ENCODE assay signal across 8 cellular contexts in the genomic region with DNA sequence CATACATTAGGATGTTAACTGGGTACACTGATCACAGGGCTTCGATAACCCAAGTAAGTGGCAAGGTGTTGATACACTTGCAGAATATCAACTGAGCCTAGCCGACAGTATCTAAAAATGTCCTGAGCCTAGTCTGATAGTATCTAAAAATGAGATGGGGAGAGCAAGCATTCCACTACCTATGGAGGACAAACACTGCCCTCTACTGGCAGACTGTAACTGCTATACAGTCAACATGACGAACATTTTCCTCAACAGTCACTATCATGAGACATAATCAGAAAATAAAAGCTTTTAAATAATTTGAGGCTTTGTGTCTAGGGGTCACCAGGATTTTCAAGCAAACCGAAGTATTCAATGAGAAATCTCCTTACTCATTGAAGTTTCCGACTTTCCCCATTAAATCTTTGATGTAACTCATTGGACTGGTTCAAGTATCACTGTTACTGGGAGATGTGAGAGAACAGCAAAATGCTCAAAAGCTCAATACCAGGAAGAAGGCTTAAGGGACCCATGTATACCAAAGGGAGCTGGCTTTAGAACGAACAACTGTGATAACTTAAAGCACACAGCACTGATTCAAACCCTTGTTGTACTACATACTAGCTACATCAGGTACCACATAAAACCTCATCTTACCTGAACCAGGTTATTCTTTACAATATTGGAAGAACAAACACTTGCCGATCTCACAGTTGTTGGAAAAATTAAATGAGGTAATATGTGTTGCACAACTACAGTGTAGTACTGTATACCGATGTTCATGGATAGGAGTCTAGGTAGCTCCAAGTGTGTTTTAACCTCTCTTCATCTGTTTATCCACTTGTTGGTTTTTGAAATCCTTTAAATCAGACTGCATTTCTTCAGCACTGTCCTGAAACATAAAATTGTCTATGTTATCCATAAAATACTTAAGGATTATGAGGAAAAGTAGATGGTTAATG. TPM values are rescaled to one million over a fixed set of nuclear protein-coding genes. Genes with fewer than 3 reads are reported as not detected.
DNase-seq lines count a peak whose midpoint lies in the region; ATAC-seq and TF ChIP-seq lines count a peak whose summit lies in the region.

No MANE protein-coding gene starts in this region.

- H3K27ac Mint-ChIP-seq in activated naive CD4-positive, alpha-beta T cell treated with anti-CD3 and anti-CD28 coated beads, Interleukin-2, amount 50 U/mL, for 72 hours: peak overlapping the region; percentile 58 to 66
- H3K27ac Mint-ChIP-seq in progenitor cell of endocrine pancreas: peak overlapping the region; percentile 8

- H3K4me3 ChIP-seq in Loucy (ENCODE audit: low read length, poor library complexity, severe bottlenecking): no peak overlapping the region

- ATAC-seq in Right ventricle myocardium inferior: peak; percentile 83
- peak; percentile 90 to 93 for ATAC-seq in activated naive CD4-positive, alpha-beta T cell treated with anti-CD3 and anti-CD28 coated beads, Interleukin-2, amount 50 U/mL, for 72 hours

- H3K9me3 Mint-ChIP-seq in activated naive CD4-positive, alpha-beta T cell treated with anti-CD3 and anti-CD28 coated beads, Interleukin-2, amount 50 U/mL, for 72 hours: no peaks in the 10 kb centered on the region
- H3K9me3 Mint-ChIP-seq in progenitor cell of endocrine pancreas (ENCODE audit: low read depth): no peaks in the 10 kb centered on the region

- H3K27me3 Mint-ChIP-seq in progenitor cell of endocrine pancreas: no peaks in the 10 kb centered on the region

- no peaks in the 10 kb centered on the region for H3K9me3 ChIP-seq in Loucy (ENCODE audit: insufficient read depth, low read depth, low read length)

- H3K36me3 ChIP-seq in Loucy (ENCODE audit: insufficient read depth, low read length): peaks cover 14% of the 10 kb centered on the region; the same call in 1 of the 2 replicates

- no peak overlapping the region for H3K4me2 ChIP-seq in Loucy (ENCODE audit: low read depth, low read length, poor library complexity, severe bottlenecking)

- DNase-seq in Right ventricle myocardium inferior (ENCODE audit: missing footprints): no peak
- DNase-seq in cardiac septum (ENCODE audit: low spot score): no peak
- DNase-seq in RPMI8226: peak; percentile 87
- DNase-seq in activated naive CD4-positive, alpha-beta T cell treated with anti-CD3 and anti-CD28 coated beads, Interleukin-2, amount 50 U/mL, for 72 hours (ENCODE audit: low spot score in 2 of 2): peak in 1 of 2 donors; percentile 77
- DNase-seq in head of caudate nucleus: peak in 37 of 42 donors; percentile 23 to 95 (median 74)
- DNase-seq in progenitor cell of endocrine pancreas (ENCODE audit: low spot score, unreplicated experiment): peak; percentile 34
- no peak for DNase-seq in GM19240 (ENCODE audit: insufficient read length, low spot score)

- no peaks in the 10 kb centered on the region for H3K9me2 ChIP-seq in Loucy (replicated peaks; ENCODE audit: low read depth, low read length)

- TF ChIP-seq CTCF in Loucy (conservative IDR thresholded peaks at IDR 0.05; ENCODE audit: low read length): peak; percentile 97
- peak; percentile 92 for TF ChIP-seq CTCF in progenitor cell of endocrine pancreas (IDR thresholded peaks at IDR 0.05; ENCODE audit: unreplicated experiment)

- no peaks in the 10 kb centered on the region for H3K79me2 ChIP-seq in Loucy (ENCODE audit: insufficient read depth, low read length)

- peaks cover 45% of the 10 kb centered on the region for H3K4me1 Mint-ChIP-seq in progenitor cell of endocrine pancreas (ENCODE audit: low read depth)

- no peak overlapping the region for H2AFZ ChIP-seq in Loucy (ENCODE audit: low read length)

- no peaks in the 10 kb centered on the region for H3K27me3 ChIP-seq in Loucy (ENCODE audit: insufficient read depth, low read length, poor library complexity, severe bottlenecking)

- peaks cover 0 to 13% of the 10 kb centered on the region in 2 donors for H3K36me3 Mint-ChIP-seq in activated naive CD4-positive, alpha-beta T cell treated with anti-CD3 and anti-CD28 coated beads, Interleukin-2, amount 50 U/mL, for 72 hours
- H3K36me3 Mint-ChIP-seq in progenitor cell of endocrine pancreas (ENCODE audit: insufficient read depth): peaks cover 13% of the 10 kb centered on the region

- peaks cover 8% of the 10 kb centered on the region; the same call in 1 of the 2 replicates for H3F3A ChIP-seq in Loucy (ENCODE audit: low read depth)

- peaks cover 11% of the 10 kb centered on the region for H3K4me1 ChIP-seq in Loucy (ENCODE audit: insufficient read depth, low read length, poor library complexity, severe bottlenecking)

- H3K9ac ChIP-seq in Loucy (ENCODE audit: low read depth, low read length, poor library complexity, severe bottlenecking): no peak overlapping the region

- no peak overlapping the region for H3K4me3 Mint-ChIP-seq in progenitor cell of endocrine pancreas (ENCODE audit: low read depth)

- intact Hi-C loops in Right ventricle myocardium inferior (cut with DNase I) (loop anchor here (1.0 to 5.0 kb wide), 3 partner anchors 53 to 183 kb away; no protein-coding TSS in a partner anchor), cardiac septum (cut with DNase I) (loop anchor here (2.0 to 5.0 kb wide), 3 partner anchors 53 to 184 kb away; no protein-coding TSS in a partner anchor), head of caudate nucleus (cut with DNase I) (loop anchor here (2.0 kb wide), 1 partner anchor 53 kb away; no protein-coding TSS in a partner anchor)

- H4K20me1 ChIP-seq in Loucy (ENCODE audit: insufficient read depth, low read length, poor library complexity, severe bottlenecking): no peaks in the 10 kb centered on the region

RNA-seq across cellular contexts. Expression of a gene that starts 31.1 kb away (rescaled TPM):
- total RNA-seq in Right ventricle myocardium inferior (6.5 TPM), cardiac septum (1.8 TPM), progenitor cell of endocrine pancreas (8.4 and 8.6 TPM in 2 replicates)
- total RNA-seq in activated naive CD4-positive, alpha-beta T cell treated with anti-CD3 and anti-CD28 coated beads, Interleukin-2, amount 50 U/mL, for 72 hours: 1 to 10 TPM in 1 of 2 donors, under 1 TPM in 1; 0.57 to 1.1 TPM

RNA-seq across cellular contexts. Expression of a gene that starts 38.6 kb away (rescaled TPM):
- total RNA-seq in Right ventricle myocardium inferior (185 TPM), cardiac septum (213 TPM), progenitor cell of endocrine pancreas (222 and 245 TPM in 2 replicates)
- total RNA-seq in activated naive CD4-positive, alpha-beta T cell treated with anti-CD3 and anti-CD28 coated beads, Interleukin-2, amount 50 U/mL, for 72 hours: 100 to 1,000 TPM in 1 of 2 donors, 10 to 100 TPM in 1; 97.1 to 173 TPM

Comparison
In these comparisons a context has a peak if more than half of its experiments do, and no peak if none do; other contexts are left out.
1. DNase-seq: peak in RPMI8226 (single experiment), head of caudate nucleus (37 of 42) and progenitor cell of endocrine pancreas (single experiment); none in Right ventricle myocardium inferior (single experiment), cardiac septum (single experiment) and GM19240 (single experiment).